ENCODE assay signal across 18 cellular contexts in the genomic region with DNA sequence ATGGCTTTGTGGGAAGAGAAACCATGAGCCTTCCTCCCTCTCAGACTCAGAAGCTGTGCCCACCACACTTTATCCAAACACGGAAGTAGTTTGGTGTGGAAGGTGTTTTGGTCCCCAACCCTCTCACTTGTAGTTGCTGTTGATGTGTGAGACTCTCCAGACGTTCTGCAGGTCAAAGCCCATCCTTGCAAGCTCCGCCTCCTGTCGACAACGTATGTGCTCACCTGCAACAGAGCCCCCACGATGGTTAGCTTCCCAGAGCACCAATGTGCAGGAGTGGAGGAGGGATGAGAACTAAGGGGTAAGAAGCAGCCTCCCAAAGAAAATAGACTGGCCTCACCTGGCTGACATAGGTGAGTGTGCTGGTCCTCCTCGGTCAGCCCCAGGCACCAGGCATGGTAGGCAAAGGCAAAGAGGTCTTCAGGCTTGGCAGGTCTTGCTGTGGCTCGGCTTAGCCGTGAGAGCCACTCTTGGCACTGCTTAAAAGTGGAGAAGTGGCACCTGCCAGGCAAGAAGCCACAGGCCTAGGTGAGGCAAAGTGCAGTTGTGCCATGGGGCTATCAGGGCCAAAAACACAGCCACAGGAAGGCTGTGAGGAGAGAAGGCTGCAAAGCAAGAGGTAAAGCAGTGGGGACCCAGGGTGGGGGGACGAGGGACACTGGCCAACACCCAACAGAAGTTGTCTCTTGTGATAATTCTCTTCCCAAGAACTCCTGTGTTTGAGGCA. TPM values are rescaled to one million over a fixed set of nuclear protein-coding genes. Genes with fewer than 3 reads are reported as not detected.
"Had no signal": no experiment of that assay in that cellular context is flagged by ENCODE, and none has a peak within 500 bp of the region (broad histone marks: within the 10 kb centered on the region; RNA-seq: fewer than 3 reads in every experiment).

No MANE protein-coding gene starts in this region.

- H3K27me3 Mint-ChIP-seq: effector memory CD8-positive, alpha-beta T cell; progenitor cell of endocrine pancreas had no signal

- H3K27me3 ChIP-seq: ascending aorta, esophagus squamous epithelium, stomach, vagina had no signal

- DNase-seq: activated CD4-positive, alpha-beta T cell treated with anti-CD3 and anti-CD28 coated beads, Interleukin-2, amount 50 U/mL, for 1 hour; activated CD4-positive, CD25-positive, alpha-beta regulatory T cell treated with anti-CD3 and anti-CD28 coated beads, Interleukin-2, amount 50 U/mL, for 72 hours; activated CD8-positive, alpha-beta memory T cell treated with anti-CD3 and anti-CD28 coated beads, Interleukin-2, amount 50 U/mL, for 48 hours; activated naive CD4-positive, alpha-beta T cell treated with anti-CD3 and anti-CD28 coated beads for 36 hours; effector memory CD8-positive, alpha-beta T cell; esophagus squamous epithelium; immature natural killer cell; kidney glomerular epithelial cell; stomach; trophoblast cell had no signal

- H3K27ac ChIP-seq: ascending aorta, esophagus squamous epithelium, stomach, vagina, VCaP had no signal

- H3K4me3 Mint-ChIP-seq: activated naive CD4-positive, alpha-beta T cell treated with anti-CD3 and anti-CD28 coated beads for 36 hours; effector memory CD8-positive, alpha-beta T cell; immature natural killer cell had no signal

- H3K27ac Mint-ChIP-seq: activated naive CD4-positive, alpha-beta T cell treated with anti-CD3 and anti-CD28 coated beads for 36 hours; progenitor cell of endocrine pancreas had no signal

- H3K9me3 Mint-ChIP-seq: activated naive CD4-positive, alpha-beta T cell treated with anti-CD3 and anti-CD28 coated beads for 36 hours; effector memory CD8-positive, alpha-beta T cell; immature natural killer cell had no signal

- H3K4me3 ChIP-seq: ascending aorta, esophagus squamous epithelium, stomach, vagina had no signal

- H3K9me3 ChIP-seq: ascending aorta, esophagus squamous epithelium, stomach, vagina had no signal

- ATAC-seq: effector memory CD8-positive, alpha-beta T cell; SK-N-SH treated with all-trans-retinoic acid at 6 μM for 48 hours had no signal

RNA-seq across cellular contexts. Expression of gene HSF5, which starts 20.3 kb away (rescaled TPM):
- total RNA-seq: ascending aorta, chondrocyte, dermis microvascular lymphatic vessel endothelial cell, myocyte had no signal
- polyA plus RNA-seq: stomach had no signal
